1 cellular context compared by ENCODE assay signal in genomic region chr7:158789842-158790241, GRCh38.
TF ChIP-seq lines count a peak whose summit lies in the region.

No MANE protein-coding gene starts in this region.

TF ChIP-seq in GM23338, 12 proteins besides CTCF, POLR2A, EP300 and RAD21 (continued from another document):
- TF ChIP-seq, protein P1, sequence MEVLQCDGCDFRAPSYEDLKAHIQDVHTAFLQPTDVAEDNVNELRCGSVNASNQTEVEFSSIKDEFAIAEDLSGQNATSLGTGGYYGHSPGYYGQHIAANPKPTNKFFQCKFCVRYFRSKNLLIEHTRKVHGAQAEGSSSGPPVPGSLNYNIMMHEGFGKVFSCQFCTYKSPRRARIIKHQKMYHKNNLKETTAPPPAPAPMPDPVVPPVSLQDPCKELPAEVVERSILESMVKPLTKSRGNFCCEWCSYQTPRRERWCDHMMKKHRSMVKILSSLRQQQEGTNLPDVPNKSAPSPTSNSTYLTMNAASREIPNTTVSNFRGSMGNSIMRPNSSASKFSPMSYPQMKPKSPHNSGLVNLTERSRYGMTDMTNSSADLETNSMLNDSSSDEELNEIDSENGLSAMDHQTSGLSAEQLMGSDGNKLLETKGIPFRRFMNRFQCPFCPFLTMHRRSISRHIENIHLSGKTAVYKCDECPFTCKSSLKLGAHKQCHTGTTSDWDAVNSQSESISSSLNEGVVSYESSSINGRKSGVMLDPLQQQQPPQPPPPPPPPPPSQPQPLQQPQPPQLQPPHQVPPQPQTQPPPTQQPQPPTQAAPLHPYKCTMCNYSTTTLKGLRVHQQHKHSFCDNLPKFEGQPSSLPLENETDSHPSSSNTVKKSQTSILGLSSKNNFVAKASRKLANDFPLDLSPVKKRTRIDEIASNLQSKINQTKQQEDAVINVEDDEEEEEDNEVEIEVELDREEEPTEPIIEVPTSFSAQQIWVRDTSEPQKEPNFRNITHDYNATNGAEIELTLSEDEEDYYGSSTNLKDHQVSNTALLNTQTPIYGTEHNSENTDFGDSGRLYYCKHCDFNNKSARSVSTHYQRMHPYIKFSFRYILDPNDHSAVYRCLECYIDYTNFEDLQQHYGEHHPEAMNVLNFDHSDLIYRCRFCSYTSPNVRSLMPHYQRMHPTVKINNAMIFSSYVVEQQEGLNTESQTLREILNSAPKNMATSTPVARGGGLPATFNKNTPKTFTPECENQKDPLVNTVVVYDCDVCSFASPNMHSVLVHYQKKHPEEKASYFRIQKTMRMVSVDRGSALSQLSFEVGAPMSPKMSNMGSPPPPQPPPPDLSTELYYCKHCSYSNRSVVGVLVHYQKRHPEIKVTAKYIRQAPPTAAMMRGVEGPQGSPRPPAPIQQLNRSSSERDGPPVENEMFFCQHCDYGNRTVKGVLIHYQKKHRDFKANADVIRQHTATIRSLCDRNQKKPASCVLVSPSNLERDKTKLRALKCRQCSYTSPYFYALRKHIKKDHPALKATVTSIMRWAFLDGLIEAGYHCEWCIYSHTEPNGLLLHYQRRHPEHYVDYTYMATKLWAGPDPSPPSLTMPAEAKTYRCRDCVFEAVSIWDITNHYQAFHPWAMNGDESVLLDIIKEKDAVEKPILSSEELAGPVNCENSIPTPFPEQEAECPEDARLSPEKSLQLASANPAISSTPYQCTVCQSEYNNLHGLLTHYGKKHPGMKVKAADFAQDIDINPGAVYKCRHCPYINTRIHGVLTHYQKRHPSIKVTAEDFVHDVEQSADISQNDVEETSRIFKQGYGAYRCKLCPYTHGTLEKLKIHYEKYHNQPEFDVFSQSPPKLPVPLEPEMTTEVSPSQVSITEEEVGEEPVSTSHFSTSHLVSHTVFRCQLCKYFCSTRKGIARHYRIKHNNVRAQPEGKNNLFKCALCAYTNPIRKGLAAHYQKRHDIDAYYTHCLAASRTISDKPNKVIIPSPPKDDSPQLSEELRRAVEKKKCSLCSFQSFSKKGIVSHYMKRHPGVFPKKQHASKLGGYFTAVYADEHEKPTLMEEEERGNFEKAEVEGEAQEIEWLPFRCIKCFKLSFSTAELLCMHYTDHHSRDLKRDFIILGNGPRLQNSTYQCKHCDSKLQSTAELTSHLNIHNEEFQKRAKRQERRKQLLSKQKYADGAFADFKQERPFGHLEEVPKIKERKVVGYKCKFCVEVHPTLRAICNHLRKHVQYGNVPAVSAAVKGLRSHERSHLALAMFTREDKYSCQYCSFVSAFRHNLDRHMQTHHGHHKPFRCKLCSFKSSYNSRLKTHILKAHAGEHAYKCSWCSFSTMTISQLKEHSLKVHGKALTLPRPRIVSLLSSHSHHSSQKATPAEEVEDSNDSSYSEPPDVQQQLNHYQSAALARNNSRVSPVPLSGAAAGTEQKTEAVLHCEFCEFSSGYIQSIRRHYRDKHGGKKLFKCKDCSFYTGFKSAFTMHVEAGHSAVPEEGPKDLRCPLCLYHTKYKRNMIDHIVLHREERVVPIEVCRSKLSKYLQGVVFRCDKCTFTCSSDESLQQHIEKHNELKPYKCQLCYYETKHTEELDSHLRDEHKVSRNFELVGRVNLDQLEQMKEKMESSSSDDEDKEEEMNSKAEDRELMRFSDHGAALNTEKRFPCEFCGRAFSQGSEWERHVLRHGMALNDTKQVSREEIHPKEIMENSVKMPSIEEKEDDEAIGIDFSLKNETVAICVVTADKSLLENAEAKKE (CRISPR knock-in tag; IDR thresholded peaks at IDR 0.05), result no peak
- TF ChIP-seq EZH2 (IDR thresholded peaks at IDR 0.05; ENCODE audit: low read depth, unreplicated experiment) (no peak), ZNF114 (CRISPR knock-in tag; IDR thresholded peaks at IDR 0.05) (no peak), STAT1 (IDR thresholded peaks at IDR 0.05; ENCODE audit: unreplicated experiment) (no peak), NANOG (IDR thresholded peaks at IDR 0.05; ENCODE audit: borderline replicate concordance) (no peak), ZNF331 (CRISPR knock-in tag; IDR thresholded peaks at IDR 0.05; ENCODE audit: low read depth) (no peak), CREB1 (CRISPR knock-in tag; IDR thresholded peaks at IDR 0.05; ENCODE audit: low read depth) (no peak)
- TF ChIP-seq, protein P2, sequence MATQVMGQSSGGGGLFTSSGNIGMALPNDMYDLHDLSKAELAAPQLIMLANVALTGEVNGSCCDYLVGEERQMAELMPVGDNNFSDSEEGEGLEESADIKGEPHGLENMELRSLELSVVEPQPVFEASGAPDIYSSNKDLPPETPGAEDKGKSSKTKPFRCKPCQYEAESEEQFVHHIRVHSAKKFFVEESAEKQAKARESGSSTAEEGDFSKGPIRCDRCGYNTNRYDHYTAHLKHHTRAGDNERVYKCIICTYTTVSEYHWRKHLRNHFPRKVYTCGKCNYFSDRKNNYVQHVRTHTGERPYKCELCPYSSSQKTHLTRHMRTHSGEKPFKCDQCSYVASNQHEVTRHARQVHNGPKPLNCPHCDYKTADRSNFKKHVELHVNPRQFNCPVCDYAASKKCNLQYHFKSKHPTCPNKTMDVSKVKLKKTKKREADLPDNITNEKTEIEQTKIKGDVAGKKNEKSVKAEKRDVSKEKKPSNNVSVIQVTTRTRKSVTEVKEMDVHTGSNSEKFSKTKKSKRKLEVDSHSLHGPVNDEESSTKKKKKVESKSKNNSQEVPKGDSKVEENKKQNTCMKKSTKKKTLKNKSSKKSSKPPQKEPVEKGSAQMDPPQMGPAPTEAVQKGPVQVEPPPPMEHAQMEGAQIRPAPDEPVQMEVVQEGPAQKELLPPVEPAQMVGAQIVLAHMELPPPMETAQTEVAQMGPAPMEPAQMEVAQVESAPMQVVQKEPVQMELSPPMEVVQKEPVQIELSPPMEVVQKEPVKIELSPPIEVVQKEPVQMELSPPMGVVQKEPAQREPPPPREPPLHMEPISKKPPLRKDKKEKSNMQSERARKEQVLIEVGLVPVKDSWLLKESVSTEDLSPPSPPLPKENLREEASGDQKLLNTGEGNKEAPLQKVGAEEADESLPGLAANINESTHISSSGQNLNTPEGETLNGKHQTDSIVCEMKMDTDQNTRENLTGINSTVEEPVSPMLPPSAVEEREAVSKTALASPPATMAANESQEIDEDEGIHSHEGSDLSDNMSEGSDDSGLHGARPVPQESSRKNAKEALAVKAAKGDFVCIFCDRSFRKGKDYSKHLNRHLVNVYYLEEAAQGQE (IDR thresholded peaks at IDR 0.05; ENCODE audit: unreplicated experiment), result no peak
- TF ChIP-seq, protein P3, sequence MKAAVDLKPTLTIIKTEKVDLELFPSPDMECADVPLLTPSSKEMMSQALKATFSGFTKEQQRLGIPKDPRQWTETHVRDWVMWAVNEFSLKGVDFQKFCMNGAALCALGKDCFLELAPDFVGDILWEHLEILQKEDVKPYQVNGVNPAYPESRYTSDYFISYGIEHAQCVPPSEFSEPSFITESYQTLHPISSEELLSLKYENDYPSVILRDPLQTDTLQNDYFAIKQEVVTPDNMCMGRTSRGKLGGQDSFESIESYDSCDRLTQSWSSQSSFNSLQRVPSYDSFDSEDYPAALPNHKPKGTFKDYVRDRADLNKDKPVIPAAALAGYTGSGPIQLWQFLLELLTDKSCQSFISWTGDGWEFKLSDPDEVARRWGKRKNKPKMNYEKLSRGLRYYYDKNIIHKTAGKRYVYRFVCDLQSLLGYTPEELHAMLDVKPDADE (IDR thresholded peaks at IDR 0.05), result no peak
